In the genomic region with DNA sequence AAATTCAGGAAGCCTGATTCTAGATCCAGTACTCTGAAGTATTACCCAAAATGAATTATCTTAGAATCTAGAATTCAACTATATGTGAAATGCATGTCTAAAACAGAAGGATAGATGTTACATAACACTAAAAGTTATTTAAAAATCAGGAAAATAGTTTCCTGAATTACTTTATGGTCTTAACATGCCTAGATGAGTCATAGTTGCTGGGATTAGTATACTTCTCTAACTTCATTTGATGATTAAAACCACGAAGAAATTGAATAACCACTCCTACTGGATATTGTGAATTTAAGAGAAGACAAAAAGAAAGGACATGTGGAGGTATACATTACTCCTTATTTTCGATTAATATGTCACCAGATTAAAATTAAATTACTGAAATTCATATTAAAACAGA, we compare ENCODE assay signal across 16 cellular contexts.
A peak's percentile ranks its signal among the peaks of the same experiment; 100 is the strongest.
DNase-seq lines count a peak whose midpoint lies in the region; ATAC-seq and TF ChIP-seq lines count a peak whose summit lies in the region.
"Had no signal": no experiment of that assay in that cellular context is flagged by ENCODE, and none has a peak within 500 bp of the region (broad histone marks: within the 10 kb centered on the region; RNA-seq: fewer than 3 reads in every experiment).

No MANE protein-coding gene starts in this region.

- no peak for TF ChIP-seq CTCF in fibroblast of lung (conservative IDR thresholded peaks at IDR 0.05 in 1 of 2, IDR thresholded peaks at IDR 0.05 in 1 of 2; ENCODE audit: low read depth in 1 of 2, low read length in 2 of 2)
- no peak for TF ChIP-seq CTCF in smooth muscle cell (IDR thresholded peaks at IDR 0.05; ENCODE audit: borderline replicate concordance, insufficient read depth, poor library complexity, severe bottlenecking)

- in situ Hi-C loops in GM23248 (cut with MboI): no loop called here

- H3K4me2 ChIP-seq in GM23248 (ENCODE audit: unreplicated experiment): peak overlapping the region; percentile 30
- no peak overlapping the region for H3K4me2 ChIP-seq in fibroblast of lung (ENCODE audit: extremely low read depth, insufficient read depth, low read length)
- H3K4me2 ChIP-seq in smooth muscle cell: no peak overlapping the region

- no peaks in the 10 kb centered on the region for H3K27me3 ChIP-seq in GM23248 (replicated peaks; ENCODE audit: insufficient read depth)
- H3K27me3 ChIP-seq in fibroblast of lung (ENCODE audit: control insufficient read depth, insufficient read depth, low read length): no peaks in the 10 kb centered on the region
- no peaks in the 10 kb centered on the region for H3K27me3 ChIP-seq in smooth muscle cell (ENCODE audit: low read depth)
- H3K27me3 ChIP-seq: stomach had no signal

- peak; percentile 89 for DNase-seq in GM23248
- peak; percentile 58 to 78 for DNase-seq in fibroblast of lung (ENCODE audit: low read depth in 2 of 2)
- DNase-seq in smooth muscle cell (lab: John Stamatoyannopoulos, UW; ENCODE audit: unreplicated experiment): no peak
- no peak for DNase-seq in amygdala (lab: John Stamatoyannopoulos, UW)
- no peak for DNase-seq in NCI-H2029 treated with DMSO at 0.1 percent for 48 hours (lab: John Stamatoyannopoulos, UW)
- DNase-seq in UCSD-AML1 (lab: John Stamatoyannopoulos, UW; ENCODE audit: unreplicated experiment): no peak
- DNase-seq: activated CD4-positive, alpha-beta T cell treated with anti-CD3 and anti-CD28 coated beads, Interleukin-2, amount 50 U/mL, for 48 hours; activated T-cell treated with anti-CD3 and anti-CD28 coated beads, Interleukin-2, amount 50 U/mL, for 72 hours; anterior cingulate cortex; CD4-positive, alpha-beta T cell; Karpas-422; kidney glomerular epithelial cell; NCI-H1436 treated with DMSO at 0.1 percent for 48 hours; NCI-H446; stomach had no signal

- no peaks in the 10 kb centered on the region for H3K9me2 ChIP-seq in GM23248 (ENCODE audit: insufficient read depth)

- H3K27ac ChIP-seq in GM23248 (peak overlapping the region; percentile 11; the same call in 1 of the 2 replicates), fibroblast of lung (ENCODE audit: insufficient read depth, low read length) (no peak overlapping the region), smooth muscle cell (ENCODE audit: low read depth) (peak overlapping the region; percentile 10)
- H3K27ac ChIP-seq: stomach had no signal

- H3K79me2 ChIP-seq in GM23248 (ENCODE audit: insufficient read depth) (no peaks in the 10 kb centered on the region), fibroblast of lung (ENCODE audit: control insufficient read depth, insufficient read depth, low read length) (no peaks in the 10 kb centered on the region), smooth muscle cell (ENCODE audit: low read depth) (no peaks in the 10 kb centered on the region)

- H2AFZ ChIP-seq in GM23248 (no peak overlapping the region), fibroblast of lung (ENCODE audit: low read length) (no peak overlapping the region), smooth muscle cell (ENCODE audit: low read depth) (no peak overlapping the region)

- no peak overlapping the region for H3K4me3 ChIP-seq in GM23248
- H3K4me3 ChIP-seq in fibroblast of lung (replicated peaks in 1 of 4; ENCODE audit: control extremely low read depth in 1 of 4, insufficient read depth in 1 of 4, low read depth in 3 of 4, low read length in 4 of 4): no peak overlapping the region
- H3K4me3 ChIP-seq in smooth muscle cell: no peak overlapping the region
- H3K4me3 ChIP-seq: stomach had no signal

- H3K36me3 ChIP-seq in GM23248 (ENCODE audit: low read depth): peaks cover 35% of the 10 kb centered on the region
- H3K36me3 ChIP-seq in fibroblast of lung (ENCODE audit: control insufficient read depth, insufficient read depth, low read length): peaks cover 2% of the 10 kb centered on the region
- no peaks in the 10 kb centered on the region for H3K36me3 ChIP-seq in smooth muscle cell (ENCODE audit: low read depth)

- ATAC-seq in SK-N-SH treated with all-trans-retinoic acid at 6 μM for 48 hours: peak; percentile 58
- ATAC-seq: activated T-cell treated with anti-CD3 and anti-CD28 coated beads, Interleukin-2, amount 50 U/mL, for 72 hours had no signal

- H4K20me1 ChIP-seq in GM23248 (ENCODE audit: insufficient read depth): no peaks in the 10 kb centered on the region
- H4K20me1 ChIP-seq in fibroblast of lung (ENCODE audit: control insufficient read depth, extremely low read depth, insufficient read depth, low read length): no peaks in the 10 kb centered on the region
- H4K20me1 ChIP-seq in smooth muscle cell (ENCODE audit: low read depth): peaks cover 4% of the 10 kb centered on the region

- 43 to 50% methylated on average over 2 of the region's 2 CpGs for WGBS in GM23248 (ENCODE audit: low coverage in 1 of 2, low lambda C conversion rate in 2 of 2, missing lambda C conversion rate in 2 of 2), 2 experiments
- 56% methylated on average over 2 of the region's 2 CpGs for WGBS in smooth muscle cell (ENCODE audit: low lambda C conversion rate)

- peaks cover 36% of the 10 kb centered on the region for H3K4me1 ChIP-seq in GM23248 (ENCODE audit: insufficient read depth)
- peaks cover 11% of the 10 kb centered on the region for H3K4me1 ChIP-seq in fibroblast of lung (ENCODE audit: control insufficient read depth, extremely low read depth, insufficient read depth, low read length)
- H3K4me1 ChIP-seq in smooth muscle cell (ENCODE audit: low read depth): peaks cover 11% of the 10 kb centered on the region

- H3K9me3 ChIP-seq in GM23248 (ENCODE audit: low read depth): no peaks in the 10 kb centered on the region
- H3K9me3 ChIP-seq in fibroblast of lung (ENCODE audit: control insufficient read depth, insufficient read depth, low read depth, low read length): no peaks in the 10 kb centered on the region
- H3K9me3 ChIP-seq in smooth muscle cell (replicated peaks; ENCODE audit: low read depth): no peaks in the 10 kb centered on the region
- H3K9me3 ChIP-seq: stomach had no signal

- no peak overlapping the region for H3K9ac ChIP-seq in GM23248
- H3K9ac ChIP-seq in fibroblast of lung (ENCODE audit: insufficient read depth, low read length): no peak overlapping the region
- no peak overlapping the region for H3K9ac ChIP-seq in smooth muscle cell (ENCODE audit: low read depth)

- H3F3A ChIP-seq in GM23248 (ENCODE audit: insufficient read depth) (peaks cover 50% of the 10 kb centered on the region), smooth muscle cell (ENCODE audit: low read depth) (peaks cover 20% of the 10 kb centered on the region)

TF ChIP-seq in SK-N-SH treated with all-trans-retinoic acid at 6 μM for 48 hours, 23 proteins besides CTCF, POLR2A, EP300 and RAD21:
- TF ChIP-seq ISL1 (CRISPR knock-in tag; IDR thresholded peaks at IDR 0.05): no peak
- no peak for TF ChIP-seq CSDC2 (CRISPR knock-in tag; IDR thresholded peaks at IDR 0.05)
- TF ChIP-seq PATZ1 (CRISPR knock-in tag; IDR thresholded peaks at IDR 0.05; ENCODE audit: borderline replicate concordance): no peak
- TF ChIP-seq, protein P1, sequence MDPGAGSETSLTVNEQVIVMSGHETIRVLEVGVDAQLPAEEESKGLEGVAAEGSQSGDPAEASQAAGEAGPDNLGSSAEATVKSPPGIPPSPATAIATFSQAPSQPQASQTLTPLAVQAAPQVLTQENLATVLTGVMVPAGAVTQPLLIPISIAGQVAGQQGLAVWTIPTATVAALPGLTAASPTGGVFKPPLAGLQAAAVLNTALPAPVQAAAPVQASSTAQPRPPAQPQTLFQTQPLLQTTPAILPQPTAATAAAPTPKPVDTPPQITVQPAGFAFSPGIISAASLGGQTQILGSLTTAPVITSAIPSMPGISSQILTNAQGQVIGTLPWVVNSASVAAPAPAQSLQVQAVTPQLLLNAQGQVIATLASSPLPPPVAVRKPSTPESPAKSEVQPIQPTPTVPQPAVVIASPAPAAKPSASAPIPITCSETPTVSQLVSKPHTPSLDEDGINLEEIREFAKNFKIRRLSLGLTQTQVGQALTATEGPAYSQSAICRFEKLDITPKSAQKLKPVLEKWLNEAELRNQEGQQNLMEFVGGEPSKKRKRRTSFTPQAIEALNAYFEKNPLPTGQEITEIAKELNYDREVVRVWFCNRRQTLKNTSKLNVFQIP (CRISPR knock-in tag; IDR thresholded peaks at IDR 0.05; ENCODE audit: borderline replicate concordance, low read depth): no peak
- TF ChIP-seq, protein P2, sequence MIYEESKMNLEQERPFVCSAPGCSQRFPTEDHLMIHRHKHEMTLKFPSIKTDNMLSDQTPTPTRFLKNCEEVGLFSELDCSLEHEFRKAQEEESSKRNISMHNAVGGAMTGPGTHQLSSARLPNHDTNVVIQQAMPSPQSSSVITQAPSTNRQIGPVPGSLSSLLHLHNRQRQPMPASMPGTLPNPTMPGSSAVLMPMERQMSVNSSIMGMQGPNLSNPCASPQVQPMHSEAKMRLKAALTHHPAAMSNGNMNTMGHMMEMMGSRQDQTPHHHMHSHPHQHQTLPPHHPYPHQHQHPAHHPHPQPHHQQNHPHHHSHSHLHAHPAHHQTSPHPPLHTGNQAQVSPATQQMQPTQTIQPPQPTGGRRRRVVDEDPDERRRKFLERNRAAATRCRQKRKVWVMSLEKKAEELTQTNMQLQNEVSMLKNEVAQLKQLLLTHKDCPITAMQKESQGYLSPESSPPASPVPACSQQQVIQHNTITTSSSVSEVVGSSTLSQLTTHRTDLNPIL (CRISPR knock-in tag; IDR thresholded peaks at IDR 0.05; ENCODE audit: low read depth): no peak
- TF ChIP-seq SNAI2 (CRISPR knock-in tag; IDR thresholded peaks at IDR 0.05): no peak
- no peak for TF ChIP-seq ESRRG (CRISPR knock-in tag; IDR thresholded peaks at IDR 0.05)
- no peak for TF ChIP-seq ZC3H10 (CRISPR knock-in tag; IDR thresholded peaks at IDR 0.05)
- no peak for TF ChIP-seq GLIS3 (CRISPR knock-in tag; IDR thresholded peaks at IDR 0.05)

Comparison
In these comparisons a context has a peak if more than half of its experiments do, and no peak if none do; other contexts are left out.
1. DNase-seq: peak in GM23248 (single experiment) and fibroblast of lung (2 of 2); none in smooth muscle cell (single experiment), amygdala (0 of 56), NCI-H2029 treated with DMSO at 0.1 percent for 48 hours (single experiment) and UCSD-AML1 (single experiment).